Comparison of ENCODE assay signal across 25 cellular contexts in the genomic region with DNA sequence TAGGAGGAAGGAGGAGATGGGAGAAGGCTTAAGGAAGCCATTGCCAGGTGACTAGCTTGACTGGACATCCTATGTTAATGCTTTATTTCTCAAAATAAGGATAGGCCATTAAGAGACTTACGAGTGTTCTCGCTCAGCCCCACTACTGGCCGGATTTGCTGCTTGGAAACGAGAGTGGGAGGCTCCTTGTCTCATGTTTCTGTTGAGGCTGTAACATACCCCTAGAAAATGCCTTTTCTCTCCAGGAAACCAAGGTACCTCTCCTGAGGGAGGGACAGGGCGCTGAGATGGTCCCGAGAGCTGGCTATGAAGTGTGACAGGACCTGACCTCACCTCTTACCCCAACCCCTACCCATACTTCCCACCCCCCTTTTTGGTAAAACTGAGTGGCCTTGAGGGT.
"Had no signal": no experiment of that assay in that cellular context is flagged by ENCODE, and none has a peak within 500 bp of the region (broad histone marks: within the 10 kb centered on the region; RNA-seq: fewer than 3 reads in every experiment).

No MANE protein-coding gene starts in this region.

- H3K4me2 ChIP-seq: neural progenitor cell had no signal

- H3K4me1 Mint-ChIP-seq: neural progenitor cell; stimulated activated effector memory CD8-positive, alpha-beta T cell treated with anti-CD3 and anti-CD28 coated beads, Interleukin-12 subunit alpha, Interleukin-12 subunit beta, amount 100 ng/mL, for 72 hours had no signal

- H3K4me3 ChIP-seq: lower lobe of right lung, neural progenitor cell, skin epidermis, suprapubic skin, thoracic aorta, tibial artery, upper lobe of right lung had no signal

- ATAC-seq: left lobe of liver; lower lobe of right lung; naive thymus-derived CD8-positive, alpha-beta T cell; sciatic nerve; upper lobe of right lung had no signal

- DNase-seq: hypothalamus; immature natural killer cell; lower lobe of right lung; mammary epithelial cell; mesenchymal stem cell; naive thymus-derived CD8-positive, alpha-beta T cell; occipital lobe; retina; right cardiac atrium; stimulated activated CD4-positive, alpha-beta T cell treated with anti-CD3 and anti-CD28 coated beads, Interleukin-4, amount 100 ng/mL, for 24 hours; stimulated activated naive CD4-positive, alpha-beta T cell; tibial artery; trophoblast cell; upper lobe of right lung had no signal

- H3K27me3 ChIP-seq: neural progenitor cell, suprapubic skin, tibial artery, upper lobe of right lung had no signal

- H3K36me3 ChIP-seq: lower lobe of right lung, neural progenitor cell, neutrophil, suprapubic skin, thoracic aorta, tibial artery, upper lobe of right lung had no signal

- H2AFZ ChIP-seq: neural progenitor cell had no signal

- H3K4me1 ChIP-seq: lower lobe of right lung, suprapubic skin had no signal

- H3K9ac ChIP-seq: neural progenitor cell had no signal

- H3K36me3 Mint-ChIP-seq: neural progenitor cell; stimulated activated effector memory CD8-positive, alpha-beta T cell treated with anti-CD3 and anti-CD28 coated beads, Interleukin-12 subunit alpha, Interleukin-12 subunit beta, amount 100 ng/mL, for 72 hours had no signal

- H3K27ac ChIP-seq: lower lobe of right lung, neural progenitor cell, neutrophil, skin epidermis, suprapubic skin, thoracic aorta, tibial artery, upper lobe of right lung had no signal

- H3K9me3 Mint-ChIP-seq: immature natural killer cell; naive thymus-derived CD8-positive, alpha-beta T cell; nephron; neural progenitor cell; stimulated activated effector memory CD8-positive, alpha-beta T cell treated with anti-CD3 and anti-CD28 coated beads, Interleukin-12 subunit alpha, Interleukin-12 subunit beta, amount 100 ng/mL, for 72 hours; stimulated activated naive CD8-positive, alpha-beta T cell treated with anti-CD3 and anti-CD28 coated beads, Interleukin-15, Interleukin-2, amounts not matched to agents 100 ng/mL and 50 ng/mL, for 24 hours had no signal

- H3K27ac Mint-ChIP-seq: immature natural killer cell; naive thymus-derived CD8-positive, alpha-beta T cell; nephron; neural progenitor cell; progenitor cell of endocrine pancreas; stimulated activated effector memory CD8-positive, alpha-beta T cell treated with anti-CD3 and anti-CD28 coated beads, Interleukin-12 subunit alpha, Interleukin-12 subunit beta, amount 100 ng/mL, for 72 hours; stimulated activated naive CD8-positive, alpha-beta T cell treated with anti-CD3 and anti-CD28 coated beads, Interleukin-15, Interleukin-2, amounts not matched to agents 100 ng/mL and 50 ng/mL, for 24 hours had no signal

- H3K4me3 Mint-ChIP-seq: immature natural killer cell; naive thymus-derived CD8-positive, alpha-beta T cell; nephron; neural progenitor cell; stimulated activated effector memory CD8-positive, alpha-beta T cell treated with anti-CD3 and anti-CD28 coated beads, Interleukin-12 subunit alpha, Interleukin-12 subunit beta, amount 100 ng/mL, for 72 hours; stimulated activated naive CD8-positive, alpha-beta T cell treated with anti-CD3 and anti-CD28 coated beads, Interleukin-15, Interleukin-2, amounts not matched to agents 100 ng/mL and 50 ng/mL, for 24 hours had no signal

- H3K9me3 ChIP-seq: lower lobe of right lung, neutrophil, suprapubic skin, thoracic aorta, tibial artery, upper lobe of right lung had no signal

- H3K27me3 Mint-ChIP-seq: progenitor cell of endocrine pancreas had no signal
